ENCODE assay signal across 23 cellular contexts in genomic region chr3:95539950-95540483, GRCh38.
A peak's percentile ranks its signal among the peaks of the same experiment; 100 is the strongest.
DNase-seq lines count a peak whose midpoint lies in the region; ATAC-seq, FAIRE-seq and TF ChIP-seq lines count a peak whose summit lies in the region.
"Had no signal": no experiment of that assay in that cellular context is flagged by ENCODE, and none has a peak within 500 bp of the region (broad histone marks: within the 10 kb centered on the region; RNA-seq: fewer than 3 reads in every experiment).

No MANE protein-coding gene starts in this region.

- no peaks in the 10 kb centered on the region for H3K4me1 ChIP-seq in pancreas
- no peaks in the 10 kb centered on the region for H3K4me1 ChIP-seq in aorta (ENCODE audit: control insufficient read depth in 1 of 2, insufficient read depth in 2 of 2, low read length in 2 of 2)
- H3K4me1 ChIP-seq: BE2C, BLaER1 had no signal

- intact Hi-C loops in pancreas (cut with DNase I) (no loop called here), lower leg skin (cut with DNase I; ENCODE audit: low total_unique reads) (no loop called here), aorta (cut with DNase I) (no loop called here)

- no peak for TF ChIP-seq CTCF in pancreas (IDR thresholded peaks at IDR 0.05)
- TF ChIP-seq CTCF in lower leg skin (IDR thresholded peaks at IDR 0.05): no peak

- H3K36me3 ChIP-seq in pancreas (no peaks in the 10 kb centered on the region), aorta (ENCODE audit: control insufficient read depth in 1 of 2, insufficient read depth in 2 of 2, low read length in 1 of 2) (no peaks in the 10 kb centered on the region)
- H3K36me3 ChIP-seq: BE2C, BLaER1 had no signal

- H3K27me3 ChIP-seq in pancreas (peaks cover 0 to 1% (median 0%) of the 10 kb centered on the region in 4 donors), aorta (ENCODE audit: control insufficient read depth in 1 of 2, insufficient read depth in 2 of 2, low read length in 1 of 2) (no peaks in the 10 kb centered on the region)
- H3K27me3 ChIP-seq: BE2C, BLaER1 had no signal

- no peak for DNase-seq in pancreas
- DNase-seq in lower leg skin (ENCODE audit: low spot score in 2 of 2): no peak
- no peak for DNase-seq in HTR-8/SVneo (ENCODE audit: insufficient read length, low spot score)
- DNase-seq in aorta: no peak
- DNase-seq: 8988T; ACHN; BE2C; C1 segment of cervical spinal cord; CD4-positive, alpha-beta memory T cell; CD4-positive, CD25-positive, alpha-beta regulatory T cell; CD8-positive, alpha-beta memory T cell; COR-L47; DMS 273 treated with DMSO at 0.1 percent for 48 hours; DMS153; DMS53; DMS79; DND-41; EL; GDM1 had no signal

- no peak for TF ChIP-seq POLR2A in lower leg skin (IDR thresholded peaks at IDR 0.05)

- no peak overlapping the region for H3K4me3 ChIP-seq in pancreas
- H3K4me3 ChIP-seq in lower leg skin (ENCODE audit: low read depth, poor library complexity, severe bottlenecking): no peak overlapping the region
- no peak overlapping the region for H3K4me3 ChIP-seq in aorta (ENCODE audit: low read length in 2 of 2)
- H3K4me3 ChIP-seq: BLaER1 had no signal

- ATAC-seq in GM19463 (IDR thresholded peaks at IDR 0.05; ENCODE audit: unreplicated experiment) (peak; percentile 66), HG02610 (IDR thresholded peaks at IDR 0.05; ENCODE audit: unreplicated experiment) (peak; percentile 93), pancreas (no peak), aorta (ENCODE audit: low FRiP score) (no peak)

- H3K27ac ChIP-seq in pancreas: no peak overlapping the region
- no peak overlapping the region for H3K27ac ChIP-seq in aorta (ENCODE audit: low read depth in 1 of 2, low read length in 2 of 2)
- H3K27ac ChIP-seq: BLaER1 had no signal

- FAIRE-seq in pancreas (lab: Jason Lieb, UNC): peak; percentile 9
- no peak for FAIRE-seq in HTR-8/SVneo (lab: Jason Lieb, UNC)
- FAIRE-seq: GM12891 had no signal

- H3K9me3 ChIP-seq in pancreas: no peaks in the 10 kb centered on the region
- no peaks in the 10 kb centered on the region for H3K9me3 ChIP-seq in aorta (ENCODE audit: control insufficient read depth, low read length)
- H3K9me3 ChIP-seq: BE2C, BLaER1 had no signal

Comparison
In these comparisons a context has a peak if more than half of its experiments do, and no peak if none do; other contexts are left out.
1. ATAC-seq: peak in GM19463 (single experiment) and HG02610 (single experiment); none in pancreas (0 of 4) and aorta (single experiment).